Comparison of ENCODE assay signal across 1 cellular context in the genomic region with DNA sequence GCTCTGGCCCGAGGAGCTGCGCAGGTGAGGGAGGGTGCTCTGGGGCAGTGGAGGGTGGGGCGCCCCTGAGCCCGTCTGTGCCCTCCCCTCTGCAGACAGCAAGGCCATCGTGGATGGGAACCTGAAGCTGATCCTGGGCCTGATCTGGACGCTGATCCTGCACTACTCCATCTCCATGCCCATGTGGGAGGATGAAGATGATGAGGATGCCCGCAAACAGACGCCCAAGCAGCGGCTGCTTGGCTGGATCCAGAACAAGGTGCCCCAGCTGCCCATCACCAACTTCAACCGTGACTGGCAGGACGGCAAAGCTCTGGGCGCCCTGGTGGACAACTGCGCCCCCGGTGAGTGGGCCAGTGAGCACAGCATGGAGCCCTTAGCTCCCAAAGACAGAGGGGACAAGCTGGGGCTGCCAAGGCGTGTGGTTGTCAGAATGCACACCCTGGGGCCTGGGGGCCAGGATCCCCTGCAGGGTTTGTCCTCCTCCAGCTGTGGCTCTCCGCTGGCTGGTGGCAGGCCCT.
TF ChIP-seq lines count a peak whose summit lies in the region.

No MANE protein-coding gene starts in this region.

TF ChIP-seq in H1, 55 proteins besides CTCF, POLR2A, EP300 and RAD21:
- TF ChIP-seq CEBPB (IDR thresholded peaks at IDR 0.05; ENCODE audit: low read depth, low read length) (no peak), CREB1 (IDR thresholded peaks at IDR 0.05) (no peak), CBX8 (IDR thresholded peaks at IDR 0.05; ENCODE audit: borderline replicate concordance, low read depth, low read length) (no peak), KDM4A (IDR thresholded peaks at IDR 0.05; ENCODE audit: low read depth, low read length, severe bottlenecking) (no peak), RXRA (IDR thresholded peaks at IDR 0.05; ENCODE audit: insufficient read depth, low read depth, low read length) (no peak), MAFK (IDR thresholded peaks at IDR 0.05; ENCODE audit: low read depth, low read length) (no peak), BCL11A (IDR thresholded peaks at IDR 0.05; ENCODE audit: low read depth in 2 of 2, low read length in 2 of 2) (no peak), RBBP5 (IDR thresholded peaks at IDR 0.05; ENCODE audit: borderline replicate concordance, low read depth, low read length) (no peak), KDM1A (IDR thresholded peaks at IDR 0.05; ENCODE audit: borderline replicate concordance, low read length) (no peak), FOSL1 (IDR thresholded peaks at IDR 0.05; ENCODE audit: insufficient read depth, low read depth, low read length) (no peak), RFX5 (IDR thresholded peaks at IDR 0.05; ENCODE audit: borderline replicate concordance, low read depth, low read length) (no peak), EGR1 (IDR thresholded peaks at IDR 0.05; ENCODE audit: borderline replicate concordance, low read depth, low read length) (no peak), SIX5 (IDR thresholded peaks at IDR 0.05; ENCODE audit: low read depth, low read length) (no peak), TAF7 (optimal IDR thresholded peaks at IDR 0.05; ENCODE audit: borderline replicate concordance, low read depth, low read length) (no peak), RNF2 (IDR thresholded peaks at IDR 0.05; ENCODE audit: borderline replicate concordance, low read depth, low read length, missing control alignments, poor library complexity, severe bottlenecking) (no peak), NRF1 (IDR thresholded peaks at IDR 0.05; ENCODE audit: low read depth, low read length) (no peak), EZH2 (IDR thresholded peaks at IDR 0.05; ENCODE audit: low read depth, low read length, severe bottlenecking) (no peak)
- TF ChIP-seq, protein P1, sequence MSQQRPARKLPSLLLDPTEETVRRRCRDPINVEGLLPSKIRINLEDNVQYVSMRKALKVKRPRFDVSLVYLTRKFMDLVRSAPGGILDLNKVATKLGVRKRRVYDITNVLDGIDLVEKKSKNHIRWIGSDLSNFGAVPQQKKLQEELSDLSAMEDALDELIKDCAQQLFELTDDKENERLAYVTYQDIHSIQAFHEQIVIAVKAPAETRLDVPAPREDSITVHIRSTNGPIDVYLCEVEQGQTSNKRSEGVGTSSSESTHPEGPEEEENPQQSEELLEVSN (IDR thresholded peaks at IDR 0.05), result no peak
- TF ChIP-seq, protein P2, sequence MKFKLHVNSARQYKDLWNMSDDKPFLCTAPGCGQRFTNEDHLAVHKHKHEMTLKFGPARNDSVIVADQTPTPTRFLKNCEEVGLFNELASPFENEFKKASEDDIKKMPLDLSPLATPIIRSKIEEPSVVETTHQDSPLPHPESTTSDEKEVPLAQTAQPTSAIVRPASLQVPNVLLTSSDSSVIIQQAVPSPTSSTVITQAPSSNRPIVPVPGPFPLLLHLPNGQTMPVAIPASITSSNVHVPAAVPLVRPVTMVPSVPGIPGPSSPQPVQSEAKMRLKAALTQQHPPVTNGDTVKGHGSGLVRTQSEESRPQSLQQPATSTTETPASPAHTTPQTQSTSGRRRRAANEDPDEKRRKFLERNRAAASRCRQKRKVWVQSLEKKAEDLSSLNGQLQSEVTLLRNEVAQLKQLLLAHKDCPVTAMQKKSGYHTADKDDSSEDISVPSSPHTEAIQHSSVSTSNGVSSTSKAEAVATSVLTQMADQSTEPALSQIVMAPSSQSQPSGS (IDR thresholded peaks at IDR 0.05; ENCODE audit: low read length), result no peak
- TF ChIP-seq, protein P3, sequence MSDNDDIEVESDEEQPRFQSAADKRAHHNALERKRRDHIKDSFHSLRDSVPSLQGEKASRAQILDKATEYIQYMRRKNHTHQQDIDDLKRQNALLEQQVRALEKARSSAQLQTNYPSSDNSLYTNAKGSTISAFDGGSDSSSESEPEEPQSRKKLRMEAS (IDR thresholded peaks at IDR 0.05), result no peak
TF ChIP-seq in H1: peak in this region for 0.
